ENCODE assay signal across 8 cellular contexts in the genomic region with DNA sequence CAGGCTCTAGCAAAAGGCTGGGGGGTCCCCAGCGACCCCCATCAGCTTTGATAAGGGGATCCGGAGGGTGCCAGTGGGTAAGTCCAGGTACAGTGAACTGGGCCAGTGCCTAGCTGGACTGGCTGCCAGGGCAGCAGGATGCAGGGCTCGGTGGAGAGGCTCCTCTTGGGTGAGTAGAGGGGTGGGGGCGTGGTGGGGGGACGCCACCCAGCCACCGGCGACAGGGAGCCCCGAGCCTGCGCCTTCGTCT. TPM values are rescaled to one million over a fixed set of nuclear protein-coding genes. Genes with fewer than 3 reads are reported as not detected.
DNase-seq lines count a peak whose midpoint lies in the region; ATAC-seq and TF ChIP-seq lines count a peak whose summit lies in the region.

No MANE protein-coding gene starts in this region.

- H3K36me3 ChIP-seq in ES-I3 (ENCODE audit: insufficient read depth, low read length) (no peaks in the 10 kb centered on the region), SK-N-MC (ENCODE audit: insufficient read depth, low read length) (no peaks in the 10 kb centered on the region), psoas muscle (ENCODE audit: insufficient read depth in 1 of 2, low read depth in 1 of 2) (no peaks in the 10 kb centered on the region)

- H3K27ac ChIP-seq in SK-N-MC (no peak overlapping the region), psoas muscle (peak overlapping the region; percentile 57)

- DNase-seq in SK-N-MC (ENCODE audit: low read depth, low spot score) (no peak), fibroblast of the aortic adventitia (ENCODE audit: low read depth) (no peak), psoas muscle (no peak), NCI-H187 treated with DMSO at 0.1 percent for 48 hours (lab: John Stamatoyannopoulos, UW) (no peak), NCI-H1436 treated with DMSO at 0.1 percent for 48 hours (lab: John Stamatoyannopoulos, UW) (no peak)

- H3K27me3 ChIP-seq in psoas muscle (ENCODE audit: insufficient read depth in 3 of 3, low read length in 2 of 3) = no peaks in the 10 kb centered on the region

- H3K4me3 ChIP-seq in SK-N-MC (peak overlapping the region; percentile 89), fibroblast of the aortic adventitia (ENCODE audit: low read depth, low read length) (peak overlapping the region; percentile 69), psoas muscle (peak overlapping the region; percentile 72)

- TF ChIP-seq CTCF in fibroblast of the aortic adventitia (IDR thresholded peaks at IDR 0.05; ENCODE audit: insufficient read depth, low read length) (no peak), psoas muscle (IDR thresholded peaks at IDR 0.05) (no peak)

- no peak for ATAC-seq in psoas muscle
- ATAC-seq in GM18520 (IDR thresholded peaks at IDR 0.05; ENCODE audit: unreplicated experiment) = no peak
- ATAC-seq in GM21390 (IDR thresholded peaks at IDR 0.05; ENCODE audit: unreplicated experiment) = no peak

- H3K9me3 ChIP-seq in ES-I3 (ENCODE audit: control insufficient read depth, insufficient read depth, low read length) (no peaks in the 10 kb centered on the region), SK-N-MC (ENCODE audit: low read depth, low read length) (no peaks in the 10 kb centered on the region), psoas muscle (no peaks in the 10 kb centered on the region)

- 5 to 6% (median 6%) methylated on average over 7 to 10 of the region's 10 CpGs for WGBS in psoas muscle, 3 donors

- intact Hi-C loops in psoas muscle (cut with DNase I) = loop anchor here in 1 of 2 donors (2.0 kb wide), 1 partner anchor 16 kb away; no protein-coding TSS in a partner anchor

- H3K4me1 ChIP-seq in ES-I3 (ENCODE audit: insufficient read depth, low read length) (peaks cover 22% of the 10 kb centered on the region), psoas muscle (peaks cover 23% of the 10 kb centered on the region)

- H3K9ac ChIP-seq in ES-I3 (ENCODE audit: low read depth, low read length) (peak overlapping the region; percentile 74; the same call in 1 of the 2 replicates), SK-N-MC (ENCODE audit: insufficient read length) (peak overlapping the region; percentile 78)

RNA-seq across cellular contexts. Expression of a gene that starts 0.2 kb away (rescaled TPM):
- total RNA-seq in fibroblast of the aortic adventitia (ENCODE audit: low replicate concordance) = 5.2 and 16.6 TPM in 2 replicates
- 10 to 100 TPM in 2 of 4 donors, 1 to 10 TPM in 2; 5.1 to 28.8 (median 11.7) TPM for total RNA-seq in psoas muscle
- 10 to 100 TPM; 11.7 to 29.9 (median 15.0) TPM for polyA plus RNA-seq in psoas muscle

RNA-seq across cellular contexts. Expression of a gene that starts 14.5 kb away (rescaled TPM):
- total RNA-seq in fibroblast of the aortic adventitia (ENCODE audit: low replicate concordance) (22.0 and 25.1 TPM in 2 replicates), psoas muscle (10 to 100 TPM; 21.8 to 28.7 (median 27.3) TPM)
- polyA plus RNA-seq in psoas muscle = 10 to 100 TPM; 12.7 to 23.5 (median 19.6) TPM

RNA-seq across cellular contexts. Expression of a gene that starts 33.2 kb away (rescaled TPM):
- 0.36 TPM in 1 of 2 replicates, not detected in the other for total RNA-seq in fibroblast of the aortic adventitia (ENCODE audit: low replicate concordance)
- total RNA-seq in psoas muscle = under 1 TPM in 2 of 4 donors, not detected in 2; 0.13 to 0.15 TPM
- under 1 TPM in 2 of 3 donors, not detected in 1; 0.25 to 0.82 TPM for polyA plus RNA-seq in psoas muscle

RNA-seq across cellular contexts. Expression of a gene that starts 52.7 kb away (rescaled TPM):
- 15.7 and 25.7 TPM in 2 replicates for total RNA-seq in fibroblast of the aortic adventitia (ENCODE audit: low replicate concordance)
- total RNA-seq in psoas muscle = 10 to 100 TPM; 24.1 to 28.5 (median 27.4) TPM
- polyA plus RNA-seq in psoas muscle = 10 to 100 TPM; 18.8 to 43.2 (median 20.9) TPM
